8 cellular contexts compared by ENCODE assay signal in the genomic region with DNA sequence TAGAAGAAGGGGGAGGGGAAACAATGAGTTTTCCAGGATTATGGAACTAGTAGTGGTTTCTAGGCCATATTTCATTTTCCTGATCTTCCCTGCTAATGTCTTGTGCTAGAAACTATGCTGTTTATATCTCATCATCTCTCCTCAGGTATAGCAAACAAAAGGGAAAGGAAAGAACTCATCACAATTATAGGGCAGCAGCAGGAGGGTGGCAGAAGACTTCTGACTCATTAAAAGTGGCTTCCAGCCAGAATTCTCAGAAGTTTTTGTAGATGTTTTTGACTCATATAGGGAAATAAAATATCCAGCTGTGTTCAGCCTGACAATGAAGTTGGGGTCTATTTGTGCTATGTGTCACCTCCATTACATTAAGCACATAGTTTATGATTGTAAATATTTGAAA. TPM values are rescaled to one million over a fixed set of nuclear protein-coding genes. Genes with fewer than 3 reads are reported as not detected.
DNase-seq lines count a peak whose midpoint lies in the region; ATAC-seq and TF ChIP-seq lines count a peak whose summit lies in the region.

No MANE protein-coding gene starts in this region.

- peak overlapping the region; percentile 14 to 60 for H3K27ac Mint-ChIP-seq in T-cell
- H3K27ac Mint-ChIP-seq in stimulated activated naive B cell treated with anti-CD40 and anti-IgM and Interleukin-4, amounts not matched to agents 10 μg/mL and 1 μg/mL and 100 μg/mL, for 72 hours: no peak overlapping the region

- H3K9me3 ChIP-seq in GM23248 (ENCODE audit: low read depth): no peaks in the 10 kb centered on the region
- no peaks in the 10 kb centered on the region for H3K9me3 ChIP-seq in esophagus muscularis mucosa

- DNase-seq in AG08395 (ENCODE audit: low spot score) (peak; percentile 48), GM23248 (peak; percentile 89), T-cell (no peak), esophagus muscularis mucosa (ENCODE audit: extremely low spot score) (no peak), mesenteric fat pad (ENCODE audit: low spot score) (no peak), NCI-H510A treated with DMSO at 0.1 percent for 48 hours (lab: John Stamatoyannopoulos, UW) (no peak)
- DNase-seq in stimulated activated naive B cell treated with anti-CD40 and anti-IgM and Interleukin-4, amounts not matched to agents 10 μg/mL and 1 μg/mL and 100 μg/mL, for 72 hours: no peak

- in situ Hi-C loops in GM23248 (cut with MboI): loop anchor here (10.0 kb wide), 3 partner anchors 230 to 340 kb away; no protein-coding TSS in a partner anchor

- CTCF ChIA-PET in T-cell (lab: Charles Lee): interaction anchor here in 1 of 2 donors (1.1 kb wide), 1 partner anchor 322 kb away, joined by 5 read pairs; no protein-coding TSS in a partner anchor

- no peak for TF ChIP-seq EP300 in esophagus muscularis mucosa (IDR thresholded peaks at IDR 0.05)

- H3K36me3 ChIP-seq in GM23248 (ENCODE audit: low read depth): no peaks in the 10 kb centered on the region
- H3K36me3 ChIP-seq in esophagus muscularis mucosa: peaks cover 0 to 2% (median 0%) of the 10 kb centered on the region in 4 donors

- H3K9me2 ChIP-seq in GM23248 (ENCODE audit: insufficient read depth): no peaks in the 10 kb centered on the region

- H2AFZ ChIP-seq in GM23248: no peak overlapping the region

- H4K20me1 ChIP-seq in GM23248 (ENCODE audit: insufficient read depth): no peaks in the 10 kb centered on the region

- no peaks in the 10 kb centered on the region for H3K36me3 Mint-ChIP-seq in T-cell
- H3K36me3 Mint-ChIP-seq in stimulated activated naive B cell treated with anti-CD40 and anti-IgM and Interleukin-4, amounts not matched to agents 10 μg/mL and 1 μg/mL and 100 μg/mL, for 72 hours: peaks cover 5 to 7% of the 10 kb centered on the region in 2 donors

- H3K27me3 ChIP-seq in GM23248 (replicated peaks; ENCODE audit: insufficient read depth) (no peaks in the 10 kb centered on the region), esophagus muscularis mucosa (no peaks in the 10 kb centered on the region)

- peaks cover 100% of the 10 kb centered on the region for H3K79me2 ChIP-seq in GM23248 (ENCODE audit: insufficient read depth)

- H3K4me1 ChIP-seq in GM23248 (ENCODE audit: insufficient read depth): peaks cover 79% of the 10 kb centered on the region
- peaks cover 35 to 87% (median 74%) of the 10 kb centered on the region in 4 donors for H3K4me1 ChIP-seq in esophagus muscularis mucosa

- intact Hi-C loops in esophagus muscularis mucosa (cut with DNase I): loop anchor here (10.0 kb wide), 2 partner anchors 340 to 670 kb away; no protein-coding TSS in a partner anchor

- peak; percentile 26 to 76 (median 70) for ATAC-seq in T-cell (replicated peaks in 1 of 4)
- peak; percentile 64 to 82 for ATAC-seq in stimulated activated naive B cell treated with anti-CD40 and anti-IgM and Interleukin-4, amounts not matched to agents 10 μg/mL and 1 μg/mL and 100 μg/mL, for 72 hours (replicated peaks)
- no peak for ATAC-seq in HG03196 (IDR thresholded peaks at IDR 0.05; ENCODE audit: unreplicated experiment)

- H3K4me3 ChIP-seq in GM23248: peak overlapping the region; percentile 86
- peak overlapping the region; percentile 16 to 94 (median 28) for H3K4me3 ChIP-seq in esophagus muscularis mucosa

- no peak for TF ChIP-seq CTCF in esophagus muscularis mucosa (IDR thresholded peaks at IDR 0.05)

- H3K4me1 Mint-ChIP-seq in T-cell: peaks cover 6 to 43% (median 42%) of the 10 kb centered on the region in 3 donors
- peaks cover 14 to 18% of the 10 kb centered on the region in 2 donors for H3K4me1 Mint-ChIP-seq in stimulated activated naive B cell treated with anti-CD40 and anti-IgM and Interleukin-4, amounts not matched to agents 10 μg/mL and 1 μg/mL and 100 μg/mL, for 72 hours

- POLR2A ChIA-PET in T-cell (lab: Charles Lee): no interaction called here

- H3F3A ChIP-seq in GM23248 (ENCODE audit: insufficient read depth): peaks cover 42% of the 10 kb centered on the region

- H3K27ac ChIP-seq in GM23248: peak overlapping the region; percentile 62
- H3K27ac ChIP-seq in esophagus muscularis mucosa (replicated peaks in 1 of 4): peak overlapping the region; percentile 53 to 94 (median 77)

- H3K27me3 Mint-ChIP-seq in T-cell: no peaks in the 10 kb centered on the region
- no peaks in the 10 kb centered on the region for H3K27me3 Mint-ChIP-seq in stimulated activated naive B cell treated with anti-CD40 and anti-IgM and Interleukin-4, amounts not matched to agents 10 μg/mL and 1 μg/mL and 100 μg/mL, for 72 hours

- peak overlapping the region; percentile 11 to 59 (median 58) for H3K4me3 Mint-ChIP-seq in T-cell
- H3K4me3 Mint-ChIP-seq in stimulated activated naive B cell treated with anti-CD40 and anti-IgM and Interleukin-4, amounts not matched to agents 10 μg/mL and 1 μg/mL and 100 μg/mL, for 72 hours: peak overlapping the region in 1 of 2 donors; percentile 11

- TF ChIP-seq POLR2A in esophagus muscularis mucosa (IDR thresholded peaks at IDR 0.05; ENCODE audit: low read depth): no peak

- no peaks in the 10 kb centered on the region for H3K9me3 Mint-ChIP-seq in T-cell
- H3K9me3 Mint-ChIP-seq in stimulated activated naive B cell treated with anti-CD40 and anti-IgM and Interleukin-4, amounts not matched to agents 10 μg/mL and 1 μg/mL and 100 μg/mL, for 72 hours: no peaks in the 10 kb centered on the region

- peak overlapping the region; percentile 78 for H3K9ac ChIP-seq in GM23248

- H3K4me2 ChIP-seq in GM23248 (ENCODE audit: unreplicated experiment): peak overlapping the region; percentile 93

RNA-seq across cellular contexts. Expression of a gene that starts 6.5 kb away (rescaled TPM):
- 90.4 and 98.7 TPM in 2 replicates for total RNA-seq in GM23248 (2014; rRNA removed; shearing (Covaris generic))
- 18.6 and 19.0 TPM in 2 replicates for polyA plus RNA-seq in GM23248 (2016; fragmentation: Nextera tagmentation; extraction: Ambion mirVana)
- total RNA-seq in T-cell: 10 to 100 TPM; 40.2 to 76.4 (median 52.5) TPM
- total RNA-seq in esophagus muscularis mucosa: 100 to 1,000 TPM in 1 of 4 donors, 10 to 100 TPM in 3; 67.3 to 111 (median 77.8) TPM
- total RNA-seq in mesenteric fat pad: 89.3 TPM

Comparison
In these comparisons a context has a peak if more than half of its experiments do, and no peak if none do; other contexts are left out.
1. DNase-seq: peak in AG08395 (single experiment) and GM23248 (single experiment); none in T-cell (0 of 34), esophagus muscularis mucosa (single experiment), stimulated activated naive B cell treated with anti-CD40 and anti-IgM and Interleukin-4, amounts not matched to agents 10 μg/mL and 1 μg/mL and 100 μg/mL, for 72 hours (single experiment), mesenteric fat pad (single experiment) and NCI-H510A treated with DMSO at 0.1 percent for 48 hours (single experiment).